Comparison of ENCODE assay signal across 8 cellular contexts in genomic region chr1:66253330-66253921, GRCh38.
A peak's percentile ranks its signal among the peaks of the same experiment; 100 is the strongest.
DNase-seq lines count a peak whose midpoint lies in the region; ATAC-seq and TF ChIP-seq lines count a peak whose summit lies in the region.

No MANE protein-coding gene starts in this region.

- 0% methylated on average over 1 of the region's 1 CpG for WGBS in suprapubic skin

- H3K27ac Mint-ChIP-seq in brain: peak overlapping the region in 2 of 5 experiments; percentile 30 to 65

- no peaks in the 10 kb centered on the region for H3K27me3 ChIP-seq in suprapubic skin

- peaks cover 3% of the 10 kb centered on the region for H3K27me3 Mint-ChIP-seq in brain

- H3K9me3 Mint-ChIP-seq in brain: no peaks in the 10 kb centered on the region

- no peak for TF ChIP-seq POLR2A in suprapubic skin (IDR thresholded peaks at IDR 0.05)

- TF ChIP-seq CTCF in brain (conservative IDR thresholded peaks at IDR 0.05) (peak; percentile 91 to 93), suprapubic skin (IDR thresholded peaks at IDR 0.05) (peak; percentile 64 to 68)

- peaks cover 9% of the 10 kb centered on the region for H3K36me3 Mint-ChIP-seq in brain

- peaks cover 10% of the 10 kb centered on the region for H3K4me1 ChIP-seq in suprapubic skin

- no peaks in the 10 kb centered on the region for H3K9me3 ChIP-seq in suprapubic skin

- no peak overlapping the region for H3K4me3 Mint-ChIP-seq in brain

- no peak overlapping the region for H3K27ac ChIP-seq in suprapubic skin

- no peak for TF ChIP-seq EP300 in suprapubic skin (IDR thresholded peaks at IDR 0.05)

- ATAC-seq in GM19455 (IDR thresholded peaks at IDR 0.05; ENCODE audit: unreplicated experiment) (peak; percentile 73), HG03442 (IDR thresholded peaks at IDR 0.05; ENCODE audit: unreplicated experiment) (peak; percentile 79)

- H3K4me3 ChIP-seq in suprapubic skin: no peak overlapping the region

- H3K4me1 Mint-ChIP-seq in brain: peaks cover 12% of the 10 kb centered on the region

- intact Hi-C loops in posterior cingulate gyrus (cut with DNase I): loop anchor here (10.0 kb wide), 1 partner anchor 471 kb away; no protein-coding TSS in a partner anchor

- DNase-seq in EL (peak; percentile 78), NCI-H774 (lab: John Stamatoyannopoulos, UW) (peak; percentile 44), iris pigment epithelial cell (ENCODE audit: low read depth) (peak; percentile 77), suprapubic skin (ENCODE audit: low spot score in 2 of 2) (no peak), posterior cingulate gyrus (no peak)

- H3K36me3 ChIP-seq in suprapubic skin: no peaks in the 10 kb centered on the region

Comparison
In these comparisons a context has a peak if more than half of its experiments do, and no peak if none do; other contexts are left out.
1. DNase-seq: peak in EL (single experiment), NCI-H774 (single experiment) and iris pigment epithelial cell (single experiment); none in suprapubic skin (0 of 2) and posterior cingulate gyrus (0 of 10).